In genomic region chr1:231603598-231604275, GRCh38 we compare ENCODE assay signal across 1 cellular context.
TF ChIP-seq lines count a peak whose summit lies in the region.

No MANE protein-coding gene starts in this region.

TF ChIP-seq in HepG2, 621 proteins besides CTCF, POLR2A, EP300 and RAD21 (continued from another document):
- TF ChIP-seq, protein P1, sequence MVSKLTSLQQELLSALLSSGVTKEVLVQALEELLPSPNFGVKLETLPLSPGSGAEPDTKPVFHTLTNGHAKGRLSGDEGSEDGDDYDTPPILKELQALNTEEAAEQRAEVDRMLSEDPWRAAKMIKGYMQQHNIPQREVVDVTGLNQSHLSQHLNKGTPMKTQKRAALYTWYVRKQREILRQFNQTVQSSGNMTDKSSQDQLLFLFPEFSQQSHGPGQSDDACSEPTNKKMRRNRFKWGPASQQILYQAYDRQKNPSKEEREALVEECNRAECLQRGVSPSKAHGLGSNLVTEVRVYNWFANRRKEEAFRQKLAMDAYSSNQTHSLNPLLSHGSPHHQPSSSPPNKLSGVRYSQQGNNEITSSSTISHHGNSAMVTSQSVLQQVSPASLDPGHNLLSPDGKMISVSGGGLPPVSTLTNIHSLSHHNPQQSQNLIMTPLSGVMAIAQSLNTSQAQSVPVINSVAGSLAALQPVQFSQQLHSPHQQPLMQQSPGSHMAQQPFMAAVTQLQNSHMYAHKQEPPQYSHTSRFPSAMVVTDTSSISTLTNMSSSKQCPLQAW (CRISPR knock-in tag; IDR thresholded peaks at IDR 0.05) = no peak
- TF ChIP-seq, protein P2, sequence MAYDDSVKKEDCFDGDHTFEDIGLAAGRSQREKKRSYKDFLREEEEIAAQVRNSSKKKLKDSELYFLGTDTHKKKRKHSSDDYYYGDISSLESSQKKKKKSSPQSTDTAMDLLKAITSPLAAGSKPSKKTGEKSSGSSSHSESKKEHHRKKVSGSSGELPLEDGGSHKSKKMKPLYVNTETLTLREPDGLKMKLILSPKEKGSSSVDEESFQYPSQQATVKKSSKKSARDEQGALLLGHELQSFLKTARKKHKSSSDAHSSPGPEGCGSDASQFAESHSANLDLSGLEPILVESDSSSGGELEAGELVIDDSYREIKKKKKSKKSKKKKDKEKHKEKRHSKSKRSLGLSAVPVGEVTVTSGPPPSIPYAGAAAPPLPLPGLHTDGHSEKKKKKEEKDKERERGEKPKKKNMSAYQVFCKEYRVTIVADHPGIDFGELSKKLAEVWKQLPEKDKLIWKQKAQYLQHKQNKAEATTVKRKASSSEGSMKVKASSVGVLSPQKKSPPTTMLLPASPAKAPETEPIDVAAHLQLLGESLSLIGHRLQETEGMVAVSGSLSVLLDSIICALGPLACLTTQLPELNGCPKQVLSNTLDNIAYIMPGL (CRISPR knock-in tag; IDR thresholded peaks at IDR 0.05; ENCODE audit: borderline replicate concordance in 1 of 2, low read depth in 1 of 2) = peak in 1 of 2 experiments; percentile 46; a peak in 1 of 4 replicates
- 0 out of 2 replicates have a peak, but pooled peaks have one; percentile 53 for TF ChIP-seq HBP1 (CRISPR knock-in tag; IDR thresholded peaks at IDR 0.05; ENCODE audit: low read depth)
- TF ChIP-seq SIN3A (IDR thresholded peaks at IDR 0.05; ENCODE audit: borderline replicate concordance, low read depth, low read length) = 0 out of 2 replicates have a peak, but pooled peaks have one; percentile 26
- no peak for TF ChIP-seq RFXAP (CRISPR knock-in tag; IDR thresholded peaks at IDR 0.05; ENCODE audit: borderline replicate concordance)
- no peak for TF ChIP-seq E2F1 (CRISPR knock-in tag; IDR thresholded peaks at IDR 0.05)
- TF ChIP-seq ZNF501 (CRISPR knock-in tag; IDR thresholded peaks at IDR 0.05) = 0 out of 2 replicates have a peak, but pooled peaks have one; percentile 23
- 0 out of 2 replicates have a peak, but pooled peaks have one; percentile 20 for TF ChIP-seq KAT2B (IDR thresholded peaks at IDR 0.05; ENCODE audit: borderline replicate concordance, low read depth, low read length)
- 0 out of 2 replicates have a peak, but pooled peaks have one; percentile 20 for TF ChIP-seq ZMYM4 (CRISPR knock-in tag; IDR thresholded peaks at IDR 0.05)
- no peak for TF ChIP-seq HNRNPUL1 (IDR thresholded peaks at IDR 0.05; ENCODE audit: low read depth, low read length)
- no peak for TF ChIP-seq ZNF879 (CRISPR knock-in tag; IDR thresholded peaks at IDR 0.05)
- peak; percentile 61; the same call in 1 of the 2 replicates for TF ChIP-seq SMC3 (IDR thresholded peaks at IDR 0.05; ENCODE audit: low read length)
- TF ChIP-seq FOXP4 (CRISPR knock-in tag; IDR thresholded peaks at IDR 0.05) = no peak
- TF ChIP-seq, protein P3, sequence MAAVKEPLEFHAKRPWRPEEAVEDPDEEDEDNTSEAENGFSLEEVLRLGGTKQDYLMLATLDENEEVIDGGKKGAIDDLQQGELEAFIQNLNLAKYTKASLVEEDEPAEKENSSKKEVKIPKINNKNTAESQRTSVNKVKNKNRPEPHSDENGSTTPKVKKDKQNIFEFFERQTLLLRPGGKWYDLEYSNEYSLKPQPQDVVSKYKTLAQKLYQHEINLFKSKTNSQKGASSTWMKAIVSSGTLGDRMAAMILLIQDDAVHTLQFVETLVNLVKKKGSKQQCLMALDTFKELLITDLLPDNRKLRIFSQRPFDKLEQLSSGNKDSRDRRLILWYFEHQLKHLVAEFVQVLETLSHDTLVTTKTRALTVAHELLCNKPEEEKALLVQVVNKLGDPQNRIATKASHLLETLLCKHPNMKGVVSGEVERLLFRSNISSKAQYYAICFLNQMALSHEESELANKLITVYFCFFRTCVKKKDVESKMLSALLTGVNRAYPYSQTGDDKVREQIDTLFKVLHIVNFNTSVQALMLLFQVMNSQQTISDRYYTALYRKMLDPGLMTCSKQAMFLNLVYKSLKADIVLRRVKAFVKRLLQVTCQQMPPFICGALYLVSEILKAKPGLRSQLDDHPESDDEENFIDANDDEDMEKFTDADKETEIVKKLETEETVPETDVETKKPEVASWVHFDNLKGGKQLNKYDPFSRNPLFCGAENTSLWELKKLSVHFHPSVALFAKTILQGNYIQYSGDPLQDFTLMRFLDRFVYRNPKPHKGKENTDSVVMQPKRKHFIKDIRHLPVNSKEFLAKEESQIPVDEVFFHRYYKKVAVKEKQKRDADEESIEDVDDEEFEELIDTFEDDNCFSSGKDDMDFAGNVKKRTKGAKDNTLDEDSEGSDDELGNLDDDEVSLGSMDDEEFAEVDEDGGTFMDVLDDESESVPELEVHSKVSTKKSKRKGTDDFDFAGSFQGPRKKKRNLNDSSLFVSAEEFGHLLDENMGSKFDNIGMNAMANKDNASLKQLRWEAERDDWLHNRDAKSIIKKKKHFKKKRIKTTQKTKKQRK (IDR thresholded peaks at IDR 0.05; ENCODE audit: low read length) = no peak
- TF ChIP-seq JUN (CRISPR knock-in tag; IDR thresholded peaks at IDR 0.05) = no peak
- no peak for TF ChIP-seq UBTF (CRISPR knock-in tag; IDR thresholded peaks at IDR 0.05)
- TF ChIP-seq STAG1 (CRISPR knock-in tag; IDR thresholded peaks at IDR 0.05) = peak; percentile 82
- no peak for TF ChIP-seq MXI1 (IDR thresholded peaks at IDR 0.05; ENCODE audit: borderline replicate concordance, low read depth, low read length)
- peak; percentile 59; the same call in 1 of the 2 replicates for TF ChIP-seq ZNF362 (CRISPR knock-in tag; IDR thresholded peaks at IDR 0.05; ENCODE audit: borderline replicate concordance)
- TF ChIP-seq, protein P4, sequence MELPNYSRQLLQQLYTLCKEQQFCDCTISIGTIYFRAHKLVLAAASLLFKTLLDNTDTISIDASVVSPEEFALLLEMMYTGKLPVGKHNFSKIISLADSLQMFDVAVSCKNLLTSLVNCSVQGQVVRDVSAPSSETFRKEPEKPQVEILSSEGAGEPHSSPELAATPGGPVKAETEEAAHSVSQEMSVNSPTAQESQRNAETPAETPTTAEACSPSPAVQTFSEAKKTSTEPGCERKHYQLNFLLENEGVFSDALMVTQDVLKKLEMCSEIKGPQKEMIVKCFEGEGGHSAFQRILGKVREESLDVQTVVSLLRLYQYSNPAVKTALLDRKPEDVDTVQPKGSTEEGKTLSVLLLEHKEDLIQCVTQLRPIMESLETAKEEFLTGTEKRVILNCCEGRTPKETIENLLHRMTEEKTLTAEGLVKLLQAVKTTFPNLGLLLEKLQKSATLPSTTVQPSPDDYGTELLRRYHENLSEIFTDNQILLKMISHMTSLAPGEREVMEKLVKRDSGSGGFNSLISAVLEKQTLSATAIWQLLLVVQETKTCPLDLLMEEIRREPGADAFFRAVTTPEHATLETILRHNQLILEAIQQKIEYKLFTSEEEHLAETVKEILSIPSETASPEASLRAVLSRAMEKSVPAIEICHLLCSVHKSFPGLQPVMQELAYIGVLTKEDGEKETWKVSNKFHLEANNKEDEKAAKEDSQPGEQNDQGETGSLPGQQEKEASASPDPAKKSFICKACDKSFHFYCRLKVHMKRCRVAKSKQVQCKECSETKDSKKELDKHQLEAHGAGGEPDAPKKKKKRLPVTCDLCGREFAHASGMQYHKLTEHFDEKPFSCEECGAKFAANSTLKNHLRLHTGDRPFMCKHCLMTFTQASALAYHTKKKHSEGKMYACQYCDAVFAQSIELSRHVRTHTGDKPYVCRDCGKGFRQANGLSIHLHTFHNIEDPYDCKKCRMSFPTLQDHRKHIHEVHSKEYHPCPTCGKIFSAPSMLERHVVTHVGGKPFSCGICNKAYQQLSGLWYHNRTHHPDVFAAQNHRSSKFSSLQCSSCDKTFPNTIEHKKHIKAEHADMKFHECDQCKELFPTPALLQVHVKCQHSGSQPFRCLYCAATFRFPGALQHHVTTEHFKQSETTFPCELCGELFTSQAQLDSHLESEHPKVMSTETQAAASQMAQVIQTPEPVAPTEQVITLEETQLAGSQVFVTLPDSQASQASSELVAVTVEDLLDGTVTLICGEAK (IDR thresholded peaks at IDR 0.05) = peak; percentile 11; the same call in 1 of the 2 replicates
- TF ChIP-seq, protein P4 (CRISPR knock-in tag; IDR thresholded peaks at IDR 0.05) = no peak
- TF ChIP-seq ZSCAN22 (CRISPR knock-in tag; IDR thresholded peaks at IDR 0.05) = no peak
TF ChIP-seq in HepG2: peak in this region for 12.
